22 cellular contexts compared by ENCODE assay signal in genomic region chr2:67414867-67415266, GRCh38.
"Had no signal": no experiment of that assay in that cellular context is flagged by ENCODE, and none has a peak within 500 bp of the region (broad histone marks: within the 10 kb centered on the region; RNA-seq: fewer than 3 reads in every experiment).

No MANE protein-coding gene starts in this region.

- ATAC-seq: left cardiac atrium; left lobe of liver; lower lobe of right lung; naive thymus-derived CD8-positive, alpha-beta T cell; right lobe of liver; stimulated activated effector memory CD8-positive, alpha-beta T cell treated with anti-CD3 and anti-CD28 coated beads, Interleukin-12 subunit alpha, Interleukin-12 subunit beta, amount 100 ng/mL, for 72 hours; upper lobe of right lung had no signal

- H3K4me1 ChIP-seq: lower lobe of right lung, parathyroid adenoma, right atrium auricular region, right lobe of liver, suprapubic skin, tibial artery, upper lobe of right lung, uterus had no signal

- H3K27me3 ChIP-seq: right atrium auricular region, right lobe of liver, suprapubic skin, tibial artery, upper lobe of right lung, uterus had no signal

- H3K36me3 ChIP-seq: right atrium auricular region, uterus had no signal

- H3K9ac ChIP-seq: parathyroid adenoma had no signal

- H3K79me2 ChIP-seq: parathyroid adenoma had no signal

- H3K9me3 ChIP-seq: lower lobe of right lung, right atrium auricular region, right lobe of liver, suprapubic skin, thoracic aorta, tibial artery, upper lobe of right lung, uterus had no signal

- H2AFZ ChIP-seq: parathyroid adenoma had no signal

- H3K4me3 ChIP-seq: lower lobe of right lung, right atrium auricular region, right lobe of liver, skin epidermis, suprapubic skin, thoracic aorta, tibial artery, upper lobe of right lung, uterus had no signal

- DNase-seq: hypothalamus; islet precursor cell; left cardiac atrium; lower lobe of right lung; mammary epithelial cell; mesenchymal stem cell; naive thymus-derived CD8-positive, alpha-beta T cell; nucleus accumbens; right lobe of liver; stimulated activated CD4-positive, alpha-beta T cell treated with anti-CD3 and anti-CD28 coated beads, Interleukin-4, amount 100 ng/mL, for 24 hours; stimulated activated naive CD4-positive, alpha-beta T cell; tibial artery; trophoblast cell; upper lobe of right lung; uterus had no signal

- H3K27ac ChIP-seq: lower lobe of right lung, parathyroid adenoma, right atrium auricular region, right lobe of liver, skin epidermis, suprapubic skin, thoracic aorta, tibial artery, upper lobe of right lung, uterus had no signal
